Comparison of ENCODE assay signal across 18 cellular contexts in genomic region chr1:226322986-226323385, GRCh38.
"Had no signal": no experiment of that assay in that cellular context is flagged by ENCODE, and none has a peak within 500 bp of the region (broad histone marks: within the 10 kb centered on the region; RNA-seq: fewer than 3 reads in every experiment).

No MANE protein-coding gene starts in this region.

- H3K4me3 ChIP-seq: esophagus muscularis mucosa, gastroesophageal sphincter, lung, spleen, tibial nerve had no signal

- ATAC-seq: gastroesophageal sphincter; left colon; left ventricle myocardium superior; naive thymus-derived CD8-positive, alpha-beta T cell; sciatic nerve; stimulated activated memory B cell treated with anti-CD40 and anti-IgM and Interleukin-4, amounts not matched to agents 10 μg/mL and 1 μg/mL and 100 μg/mL, for 72 hours had no signal

- H3K36me3 ChIP-seq: esophagus muscularis mucosa, gastroesophageal sphincter, neutrophil, spleen, tibial nerve had no signal

- H3K27ac ChIP-seq: epithelial cell of prostate, esophagus muscularis mucosa, gastroesophageal sphincter, neutrophil, spleen, tibial nerve had no signal

- H3K27me3 ChIP-seq: neutrophil, tibial nerve had no signal

- H3K9me3 ChIP-seq: esophagus muscularis mucosa, gastroesophageal sphincter, neutrophil, spleen, tibial nerve had no signal

- DNase-seq: effector memory CD4-positive, alpha-beta T cell; left colon; left ventricle myocardium superior; mesendoderm; naive thymus-derived CD8-positive, alpha-beta T cell; posterior cingulate gyrus; spleen; stimulated activated CD4-positive, alpha-beta T cell treated with anti-CD3 and anti-CD28 coated beads, Interleukin-15, amount 100 ng/mL, for 24 hours; stimulated activated CD4-positive, alpha-beta T cell treated with anti-CD3 and anti-CD28 coated beads, Interleukin-1b, Interleukin-23, amount 100 ng/mL, for 48 hours; stimulated activated CD4-positive, alpha-beta T cell treated with anti-CD3 and anti-CD28 coated beads, Interleukin-4, amount 100 ng/mL, for 24 hours had no signal

- H3K4me1 ChIP-seq: esophagus muscularis mucosa, gastroesophageal sphincter, spleen, tibial nerve had no signal
